8 cellular contexts compared by ENCODE assay signal in genomic region chr7:66043681-66044497, GRCh38. TPM values are rescaled to one million over a fixed set of nuclear protein-coding genes. Genes with fewer than 3 reads are reported as not detected.
DNase-seq lines count a peak whose midpoint lies in the region; TF ChIP-seq lines count a peak whose summit lies in the region.

No MANE protein-coding gene starts in this region.

- no peak overlapping the region for H4K8ac ChIP-seq in H9 (replicated peaks; ENCODE audit: insufficient read length, low read depth, low read length)

- peak overlapping the region; percentile 40 for H3K4me2 ChIP-seq in H9 (ENCODE audit: insufficient read depth, insufficient read length, low read length)

- H3K4me3 Mint-ChIP-seq in H9 = peak overlapping the region in 1 of 2 experiments; percentile 79; a peak in 3 of 5 replicates

- no peak overlapping the region for H4K91ac ChIP-seq in H9 (ENCODE audit: insufficient read length, low read depth, low read length)

- H3K79me1 ChIP-seq in H9 (ENCODE audit: insufficient read depth, low read depth, low read length, poor library complexity, severe bottlenecking) = no peaks in the 10 kb centered on the region

- H3K23ac ChIP-seq in H9 (ENCODE audit: insufficient read length, low read depth, low read length) = no peak overlapping the region

- no peak overlapping the region for H2BK15ac ChIP-seq in H9 (ENCODE audit: low read depth, low read length)

- H2BK5ac ChIP-seq in H9 (ENCODE audit: insufficient read length, low read length) = no peak overlapping the region

- DNase-seq in Ammon's horn (ENCODE audit: low spot score) (peak; percentile 51), H9 (peak; percentile 74), fibroblast of gingiva (ENCODE audit: low read depth) (peak; percentile 14), suprapubic skin (ENCODE audit: low spot score in 2 of 2) (peak in 1 of 2 donors; percentile 77), NCI-H1694 (lab: John Stamatoyannopoulos, UW) (no peak), NCI-H345 treated with DMSO at 0.1 percent for 48 hours (lab: John Stamatoyannopoulos, UW; ENCODE audit: unreplicated experiment) (no peak)
- peak; percentile 3 to 4 (median 4) for DNase-seq in activated CD8-positive, alpha-beta memory T cell treated with anti-CD3 and anti-CD28 coated beads for 48 hours (ENCODE audit: low read depth in 2 of 3, low spot score in 2 of 3)

- no peak overlapping the region for H3T11ph ChIP-seq in H9 (ENCODE audit: low read length)

- no peak overlapping the region for H2BK120ac ChIP-seq in H9 (ENCODE audit: low read depth, low read length, poor library complexity, severe bottlenecking)

- H3K27ac ChIP-seq in H9 (ENCODE audit: insufficient read length, low read depth, low read length) = no peak overlapping the region
- H3K27ac ChIP-seq in muscle layer of colon (ENCODE audit: low read depth, low read length) = no peak overlapping the region
- no peak overlapping the region for H3K27ac ChIP-seq in suprapubic skin

- peaks cover 4 to 6% of the 10 kb centered on the region in 2 experiments for H3K4me1 Mint-ChIP-seq in H9

- H4K20me1 ChIP-seq in H9 (ENCODE audit: control insufficient read depth, insufficient read depth, insufficient read length) = no peaks in the 10 kb centered on the region

- no peak overlapping the region for H4K5ac ChIP-seq in H9 (ENCODE audit: insufficient read length, low read depth, low read length)

- no CpG with 5 or more reads among the region's 49 CpGs for WGBS in H9 (ENCODE audit: extremely low coverage, insufficient read length, low lambda C conversion rate)
- 5% methylated on average over 20 of the region's 49 CpGs for WGBS in suprapubic skin

- H3K27me3 ChIP-seq in H9 (ENCODE audit: insufficient read depth, low read length) (no peaks in the 10 kb centered on the region), muscle layer of colon (ENCODE audit: control insufficient read depth in 1 of 2, insufficient read depth in 2 of 2, low read length in 2 of 2) (no peaks in the 10 kb centered on the region), suprapubic skin (no peaks in the 10 kb centered on the region)

- peak overlapping the region; percentile 69; the same call in 1 of the 2 replicates for H3K14ac ChIP-seq in H9 (ENCODE audit: insufficient read depth, low read length)

- no peak overlapping the region for H3K9ac ChIP-seq in H9 (ENCODE audit: extremely low read depth, insufficient read length, low read length)
- H3K9ac ChIP-seq in muscle layer of colon (ENCODE audit: low read length) = no peak overlapping the region

- no peak overlapping the region for H2AK5ac ChIP-seq in H9 (ENCODE audit: insufficient read length, low read length)

- no peak for TF ChIP-seq CTCF in H9 (conservative IDR thresholded peaks at IDR 0.05)
- no peak for TF ChIP-seq CTCF in suprapubic skin (IDR thresholded peaks at IDR 0.05)

- H3K4me1 ChIP-seq in H9 (ENCODE audit: insufficient read depth, low read length) = no peaks in the 10 kb centered on the region; the same call in 1 of the 2 replicates
- no peaks in the 10 kb centered on the region for H3K4me1 ChIP-seq in muscle layer of colon (ENCODE audit: insufficient read depth, low read length)
- peaks cover 18% of the 10 kb centered on the region for H3K4me1 ChIP-seq in suprapubic skin

- H3K4ac ChIP-seq in H9 (ENCODE audit: low read depth, low read length) = no peak overlapping the region

- H3K27ac Mint-ChIP-seq in H9 = no peak overlapping the region

- H3K36me3 ChIP-seq in muscle layer of colon (ENCODE audit: insufficient read depth, low read length) (no peaks in the 10 kb centered on the region), suprapubic skin (no peaks in the 10 kb centered on the region)

- no peak overlapping the region for H2BK12ac ChIP-seq in H9 (ENCODE audit: insufficient read length, low read depth, low read length)

- H3K9me3 ChIP-seq in H9 (ENCODE audit: control insufficient read depth, low read depth, low read length) (no peaks in the 10 kb centered on the region), muscle layer of colon (ENCODE audit: low read length) (no peaks in the 10 kb centered on the region), suprapubic skin (no peaks in the 10 kb centered on the region)

- H3K9me3 Mint-ChIP-seq in H9 = no peaks in the 10 kb centered on the region; a peak in 1 of 5 replicates

- H3K23me2 ChIP-seq in H9 (ENCODE audit: insufficient read length, low read depth, low read length, poor library complexity, severe bottlenecking) = no peaks in the 10 kb centered on the region

- H3K79me2 ChIP-seq in H9 (ENCODE audit: insufficient read depth, low read length) = no peaks in the 10 kb centered on the region

- TF ChIP-seq POLR2A in suprapubic skin (IDR thresholded peaks at IDR 0.05) = no peak

- H3K36me3 Mint-ChIP-seq in H9 (ENCODE audit: insufficient read depth in 1 of 3, low read depth in 3 of 3) = no peaks in the 10 kb centered on the region

- no peak overlapping the region for H3K18ac ChIP-seq in H9 (ENCODE audit: insufficient read length, low read depth, low read length)

- H2AFZ ChIP-seq in H9 (ENCODE audit: low read length) = no peak overlapping the region

- no peak overlapping the region for H2BK20ac ChIP-seq in H9 (ENCODE audit: low read depth, low read length, poor library complexity, severe bottlenecking)

- H3K27me3 Mint-ChIP-seq in H9 (ENCODE audit: low read depth) = peaks cover 1% of the 10 kb centered on the region; the same call in 1 of the 2 replicates

- H3K4me3 ChIP-seq in muscle layer of colon (ENCODE audit: low read depth in 1 of 2, low read length in 2 of 2) = peak overlapping the region; percentile 36 to 61
- peak overlapping the region; percentile 58 for H3K4me3 ChIP-seq in suprapubic skin

- no peak overlapping the region for H3K56ac ChIP-seq in H9 (ENCODE audit: insufficient read length, low read depth, low read length)

- TF ChIP-seq EP300 in suprapubic skin (IDR thresholded peaks at IDR 0.05) = no peak

RNA-seq across cellular contexts. Expression of gene ASL, which starts 31.7 kb away (rescaled TPM):
- total RNA-seq in H9 (2021) = 30.7 and 31.9 TPM in 2 replicates
- 10 to 100 TPM; 14.3 to 30.8 (median 22.4) TPM for total RNA-seq in suprapubic skin

Comparison
In these comparisons a context has a peak if more than half of its experiments do, and no peak if none do; other contexts are left out.
1. DNase-seq: peak in Ammon's horn (single experiment), H9 (single experiment), activated CD8-positive, alpha-beta memory T cell treated with anti-CD3 and anti-CD28 coated beads for 48 hours (3 of 3) and fibroblast of gingiva (single experiment); none in NCI-H1694 (single experiment) and NCI-H345 treated with DMSO at 0.1 percent for 48 hours (single experiment).